ENCODE assay signal across 11 cellular contexts in the genomic region with DNA sequence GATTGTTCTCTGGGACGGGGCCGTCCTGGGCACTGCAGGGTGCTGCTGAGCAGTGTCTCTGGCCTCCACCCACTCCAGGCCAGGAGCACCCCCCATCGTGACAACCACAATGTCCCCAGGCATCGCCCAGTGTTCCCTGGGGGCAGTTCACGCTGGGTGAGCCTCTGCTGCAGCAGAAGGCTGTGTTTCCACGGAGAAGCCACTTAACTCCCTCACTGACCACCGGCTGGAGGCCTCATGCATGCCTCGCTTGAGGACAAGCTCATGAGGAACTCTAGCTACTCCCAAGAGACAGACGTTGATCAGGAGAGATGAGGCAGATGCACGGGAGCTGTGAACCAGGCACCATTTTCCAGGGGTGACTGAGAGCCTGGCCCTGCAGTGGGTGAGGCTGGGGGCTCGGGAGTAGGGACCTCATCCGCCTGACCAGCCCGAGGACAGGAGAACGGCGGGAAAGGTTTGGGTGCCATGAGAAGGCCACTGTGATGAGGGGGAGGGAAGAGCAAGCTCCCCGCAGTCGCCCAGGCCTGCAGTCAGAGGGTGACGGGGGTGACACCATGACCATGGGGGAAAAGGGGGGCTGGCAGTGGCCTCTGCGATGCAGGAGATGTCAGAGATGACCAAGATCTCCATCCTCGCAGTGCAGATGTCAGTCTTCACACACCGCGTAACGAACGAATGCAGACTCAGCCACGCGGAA. TPM values are rescaled to one million over a fixed set of nuclear protein-coding genes. Genes with fewer than 3 reads are reported as not detected.
"Had no signal": no experiment of that assay in that cellular context is flagged by ENCODE, and none has a peak within 500 bp of the region (broad histone marks: within the 10 kb centered on the region; RNA-seq: fewer than 3 reads in every experiment).

No MANE protein-coding gene starts in this region.

- H3K4me3 ChIP-seq: coronary artery, gastrocnemius medialis, tibial artery, uterus had no signal

- H3K27ac Mint-ChIP-seq: activated naive CD4-positive, alpha-beta T cell treated with anti-CD3 and anti-CD28 coated beads, Interleukin-2, amount 10 ng/mL, durations not matched to agents 7 days and 5 days; activated T-helper 2 cell treated with anti-CD3 and anti-CD28 coated beads, Interferon-gamma antibody, Interleukin-2, Interleukin-4, amounts not matched to agents 10 μg/mL and 5 μg/mL and 100 μg/mL, durations not matched to agents 14 hours and 24 hours and 36 hours; T-helper 1 cell treated with Interleukin-12 subunit alpha and Interleukin-12 subunit beta and Interleukin-4 antibody, amounts not matched to agents 30 μg/mL and 1 μg/mL, for 36 hours had no signal

- H3K9me3 ChIP-seq: gastrocnemius medialis, neutrophil, tibial artery, uterus had no signal

- ATAC-seq: gastrocnemius medialis, right cardiac atrium had no signal

- DNase-seq: activated naive CD4-positive, alpha-beta T cell treated with anti-CD3 and anti-CD28 coated beads, Interleukin-2, amount 10 ng/mL, durations not matched to agents 7 days and 5 days; effector CD4-positive, alpha-beta T cell; gastrocnemius medialis; right cardiac atrium; tibial artery; uterus had no signal

- H3K27ac ChIP-seq: coronary artery, gastrocnemius medialis, neutrophil, tibial artery, uterus had no signal

- H3K36me3 ChIP-seq: uterus had no signal

- H3K27me3 Mint-ChIP-seq: activated naive CD4-positive, alpha-beta T cell treated with anti-CD3 and anti-CD28 coated beads, Interleukin-2, amount 10 ng/mL, durations not matched to agents 7 days and 5 days had no signal

- H3K9me3 Mint-ChIP-seq: activated naive CD4-positive, alpha-beta T cell treated with anti-CD3 and anti-CD28 coated beads, Interleukin-2, amount 10 ng/mL, durations not matched to agents 7 days and 5 days; activated T-helper 2 cell treated with anti-CD3 and anti-CD28 coated beads, Interferon-gamma antibody, Interleukin-2, Interleukin-4, amounts not matched to agents 10 μg/mL and 5 μg/mL and 100 μg/mL, durations not matched to agents 14 hours and 24 hours and 36 hours; T-helper 1 cell treated with Interleukin-12 subunit alpha and Interleukin-12 subunit beta and Interleukin-4 antibody, amounts not matched to agents 30 μg/mL and 1 μg/mL, for 36 hours had no signal

- H3K27me3 ChIP-seq: gastrocnemius medialis, neutrophil, uterus had no signal

- H3K4me3 Mint-ChIP-seq: activated naive CD4-positive, alpha-beta T cell treated with anti-CD3 and anti-CD28 coated beads, Interleukin-2, amount 10 ng/mL, durations not matched to agents 7 days and 5 days; T-helper 1 cell treated with Interleukin-12 subunit alpha and Interleukin-12 subunit beta and Interleukin-4 antibody, amounts not matched to agents 30 μg/mL and 1 μg/mL, for 36 hours had no signal

RNA-seq across cellular contexts. Expression of a gene that starts 32.2 kb away (rescaled TPM):
- total RNA-seq: myocyte had no signal
